28 cellular contexts compared by ENCODE assay signal in genomic region chr5:114369680-114370417, GRCh38. TPM values are rescaled to one million over a fixed set of nuclear protein-coding genes. Genes with fewer than 3 reads are reported as not detected.
"Had no signal": no experiment of that assay in that cellular context is flagged by ENCODE, and none has a peak within 500 bp of the region (broad histone marks: within the 10 kb centered on the region; RNA-seq: fewer than 3 reads in every experiment).

No MANE protein-coding gene starts in this region.

- H3K4me1 ChIP-seq: esophagus squamous epithelium, pancreas, stomach, thyroid gland, vagina had no signal

- H3K4me2 ChIP-seq: smooth muscle cell had no signal

- H3K27ac ChIP-seq: coronary artery, esophagus squamous epithelium, pancreas, stomach, thyroid gland, vagina had no signal

- ATAC-seq: effector memory CD8-positive, alpha-beta T cell; left colon; natural killer cell; pancreas; sciatic nerve; stimulated activated effector memory CD8-positive, alpha-beta T cell treated with anti-CD3 and anti-CD28 coated beads, Interleukin-12 subunit alpha, Interleukin-12 subunit beta, amount 100 ng/mL, for 72 hours had no signal

- H3K4me3 ChIP-seq: coronary artery, esophagus squamous epithelium, heart right ventricle, lung, pancreas, smooth muscle cell, stomach, thyroid gland, vagina had no signal

- H3K27me3 ChIP-seq: pancreas, stomach, thyroid gland, vagina had no signal

- DNase-seq: effector memory CD8-positive, alpha-beta T cell; erythroblast; esophagus squamous epithelium; foreskin melanocyte; glutamatergic neuron; heart right ventricle; hippocampal formation; immature natural killer cell; islet precursor cell; kidney glomerular epithelial cell; left colon; natural killer cell; occipital lobe; pancreas; stimulated activated CD4-positive, alpha-beta T cell treated with anti-CD3 and anti-CD28 coated beads, Interleukin-12 subunit alpha, Interleukin-12 subunit beta, amount 100 ng/mL, for 4 hours; stimulated activated CD4-positive, alpha-beta T cell treated with anti-CD3 and anti-CD28 coated beads, Interleukin-1b, Interleukin-23, amount 100 ng/mL, for 48 hours; stimulated activated CD4-positive, alpha-beta T cell treated with anti-CD3 and anti-CD28 coated beads, Interleukin-4, amount 100 ng/mL, for 24 hours; stimulated activated naive CD4-positive, alpha-beta T cell treated with Interleukin-2 at 50 U/mL for 16 hours; stomach; thyroid gland; trophoblast cell had no signal

- H3K36me3 ChIP-seq: esophagus squamous epithelium, heart right ventricle, pancreas, stomach, thyroid gland, vagina had no signal

- H3K9me3 ChIP-seq: esophagus squamous epithelium, heart right ventricle, pancreas, stomach, thyroid gland, vagina had no signal

RNA-seq across cellular contexts. Expression of gene KCNN2, which starts 8.0 kb away (rescaled TPM):
- total RNA-seq: mononuclear cell, natural killer cell had no signal
- polyA plus RNA-seq: immature natural killer cell had no signal
